ENCODE assay signal across 1 cellular context in genomic region chr3:160399347-160400047, GRCh38.
A peak's percentile ranks its signal among the peaks of the same experiment; 100 is the strongest.
TF ChIP-seq lines count a peak whose summit lies in the region.

Gene SMC4 (plus strand): TSS chr3:160399650. CDS start chr3:160400827, 1,177 bp downstream.

TF ChIP-seq in HepG2, 621 proteins besides CTCF, POLR2A, EP300 and RAD21 (continued from another document and continues in another):
- TF ChIP-seq ZNF318 (CRISPR knock-in tag; IDR thresholded peaks at IDR 0.05): no peak
- no peak for TF ChIP-seq ARNTL (CRISPR knock-in tag; IDR thresholded peaks at IDR 0.05)
- no peak for TF ChIP-seq ZNF34 (CRISPR knock-in tag; IDR thresholded peaks at IDR 0.05; ENCODE audit: borderline replicate concordance)
- TF ChIP-seq EZH2 (conservative IDR thresholded peaks at IDR 0.05; ENCODE audit: low read depth, low read length): no peak
- TF ChIP-seq HOXA7 (CRISPR knock-in tag; IDR thresholded peaks at IDR 0.05): no peak
- no peak for TF ChIP-seq SP5 (CRISPR knock-in tag; IDR thresholded peaks at IDR 0.05; ENCODE audit: borderline replicate concordance, low read depth)
- TF ChIP-seq, protein P1, sequence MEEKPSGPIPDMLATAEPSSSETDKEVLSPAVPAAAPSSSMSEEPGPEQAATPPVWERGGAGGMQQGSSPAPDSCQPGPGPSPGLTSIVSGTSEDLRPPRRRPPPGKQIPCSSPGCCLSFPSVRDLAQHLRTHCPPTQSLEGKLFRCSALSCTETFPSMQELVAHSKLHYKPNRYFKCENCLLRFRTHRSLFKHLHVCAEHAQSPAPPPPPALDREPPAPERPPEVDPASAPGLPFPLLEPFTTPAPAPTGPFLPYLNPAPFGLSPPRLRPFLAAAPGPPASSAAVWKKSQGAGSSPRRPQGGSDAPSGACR (CRISPR knock-in tag; IDR thresholded peaks at IDR 0.05): no peak
- TF ChIP-seq ZNF703 (CRISPR knock-in tag; IDR thresholded peaks at IDR 0.05; ENCODE audit: borderline replicate concordance): no peak
- TF ChIP-seq ZNF878 (CRISPR knock-in tag; IDR thresholded peaks at IDR 0.05): peak; percentile 90
- TF ChIP-seq, protein P2, sequence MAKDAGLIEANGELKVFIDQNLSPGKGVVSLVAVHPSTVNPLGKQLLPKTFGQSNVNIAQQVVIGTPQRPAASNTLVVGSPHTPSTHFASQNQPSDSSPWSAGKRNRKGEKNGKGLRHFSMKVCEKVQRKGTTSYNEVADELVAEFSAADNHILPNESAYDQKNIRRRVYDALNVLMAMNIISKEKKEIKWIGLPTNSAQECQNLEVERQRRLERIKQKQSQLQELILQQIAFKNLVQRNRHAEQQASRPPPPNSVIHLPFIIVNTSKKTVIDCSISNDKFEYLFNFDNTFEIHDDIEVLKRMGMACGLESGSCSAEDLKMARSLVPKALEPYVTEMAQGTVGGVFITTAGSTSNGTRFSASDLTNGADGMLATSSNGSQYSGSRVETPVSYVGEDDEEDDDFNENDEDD (CRISPR knock-in tag; IDR thresholded peaks at IDR 0.05; ENCODE audit: borderline replicate concordance): peak; percentile 96
- TF ChIP-seq ZNF629 (CRISPR knock-in tag; conservative IDR thresholded peaks at IDR 0.05): no peak
- no peak for TF ChIP-seq ZNF672 (CRISPR knock-in tag; IDR thresholded peaks at IDR 0.05)
- TF ChIP-seq HMG20A (CRISPR knock-in tag; IDR thresholded peaks at IDR 0.05; ENCODE audit: borderline replicate concordance): no peak
- no peak for TF ChIP-seq EED (CRISPR knock-in tag; IDR thresholded peaks at IDR 0.05)
- TF ChIP-seq, protein P3, sequence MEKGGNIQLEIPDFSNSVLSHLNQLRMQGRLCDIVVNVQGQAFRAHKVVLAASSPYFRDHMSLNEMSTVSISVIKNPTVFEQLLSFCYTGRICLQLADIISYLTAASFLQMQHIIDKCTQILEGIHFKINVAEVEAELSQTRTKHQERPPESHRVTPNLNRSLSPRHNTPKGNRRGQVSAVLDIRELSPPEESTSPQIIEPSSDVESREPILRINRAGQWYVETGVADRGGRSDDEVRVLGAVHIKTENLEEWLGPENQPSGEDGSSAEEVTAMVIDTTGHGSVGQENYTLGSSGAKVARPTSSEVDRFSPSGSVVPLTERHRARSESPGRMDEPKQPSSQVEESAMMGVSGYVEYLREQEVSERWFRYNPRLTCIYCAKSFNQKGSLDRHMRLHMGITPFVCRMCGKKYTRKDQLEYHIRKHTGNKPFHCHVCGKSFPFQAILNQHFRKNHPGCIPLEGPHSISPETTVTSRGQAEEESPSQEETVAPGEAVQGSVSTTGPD (CRISPR knock-in tag; IDR thresholded peaks at IDR 0.05): no peak
- no peak for TF ChIP-seq PHF5A (CRISPR knock-in tag; IDR thresholded peaks at IDR 0.05; ENCODE audit: low read depth, unreplicated experiment)
- TF ChIP-seq, protein P4, sequence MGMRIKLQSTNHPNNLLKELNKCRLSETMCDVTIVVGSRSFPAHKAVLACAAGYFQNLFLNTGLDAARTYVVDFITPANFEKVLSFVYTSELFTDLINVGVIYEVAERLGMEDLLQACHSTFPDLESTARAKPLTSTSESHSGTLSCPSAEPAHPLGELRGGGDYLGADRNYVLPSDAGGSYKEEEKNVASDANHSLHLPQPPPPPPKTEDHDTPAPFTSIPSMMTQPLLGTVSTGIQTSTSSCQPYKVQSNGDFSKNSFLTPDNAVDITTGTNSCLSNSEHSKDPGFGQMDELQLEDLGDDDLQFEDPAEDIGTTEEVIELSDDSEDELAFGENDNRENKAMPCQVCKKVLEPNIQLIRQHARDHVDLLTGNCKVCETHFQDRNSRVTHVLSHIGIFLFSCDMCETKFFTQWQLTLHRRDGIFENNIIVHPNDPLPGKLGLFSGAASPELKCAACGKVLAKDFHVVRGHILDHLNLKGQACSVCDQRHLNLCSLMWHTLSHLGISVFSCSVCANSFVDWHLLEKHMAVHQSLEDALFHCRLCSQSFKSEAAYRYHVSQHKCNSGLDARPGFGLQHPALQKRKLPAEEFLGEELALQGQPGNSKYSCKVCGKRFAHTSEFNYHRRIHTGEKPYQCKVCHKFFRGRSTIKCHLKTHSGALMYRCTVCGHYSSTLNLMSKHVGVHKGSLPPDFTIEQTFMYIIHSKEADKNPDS (CRISPR knock-in tag; IDR thresholded peaks at IDR 0.05): no peak
- no peak for TF ChIP-seq SATB2 (CRISPR knock-in tag; IDR thresholded peaks at IDR 0.05)
- peak; percentile 81 for TF ChIP-seq ZMYM4 (CRISPR knock-in tag; IDR thresholded peaks at IDR 0.05)
- TF ChIP-seq, protein P5, sequence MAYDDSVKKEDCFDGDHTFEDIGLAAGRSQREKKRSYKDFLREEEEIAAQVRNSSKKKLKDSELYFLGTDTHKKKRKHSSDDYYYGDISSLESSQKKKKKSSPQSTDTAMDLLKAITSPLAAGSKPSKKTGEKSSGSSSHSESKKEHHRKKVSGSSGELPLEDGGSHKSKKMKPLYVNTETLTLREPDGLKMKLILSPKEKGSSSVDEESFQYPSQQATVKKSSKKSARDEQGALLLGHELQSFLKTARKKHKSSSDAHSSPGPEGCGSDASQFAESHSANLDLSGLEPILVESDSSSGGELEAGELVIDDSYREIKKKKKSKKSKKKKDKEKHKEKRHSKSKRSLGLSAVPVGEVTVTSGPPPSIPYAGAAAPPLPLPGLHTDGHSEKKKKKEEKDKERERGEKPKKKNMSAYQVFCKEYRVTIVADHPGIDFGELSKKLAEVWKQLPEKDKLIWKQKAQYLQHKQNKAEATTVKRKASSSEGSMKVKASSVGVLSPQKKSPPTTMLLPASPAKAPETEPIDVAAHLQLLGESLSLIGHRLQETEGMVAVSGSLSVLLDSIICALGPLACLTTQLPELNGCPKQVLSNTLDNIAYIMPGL (CRISPR knock-in tag; IDR thresholded peaks at IDR 0.05; ENCODE audit: borderline replicate concordance in 1 of 2, low read depth in 1 of 2): no peak
- TF ChIP-seq ZFAT (CRISPR knock-in tag; conservative IDR thresholded peaks at IDR 0.05): no peak
- TF ChIP-seq CHCHD3 (CRISPR knock-in tag; IDR thresholded peaks at IDR 0.05): 0 out of 2 replicates have a peak, but pooled peaks have one; percentile 75
- no peak for TF ChIP-seq ZBTB7A (CRISPR knock-in tag; IDR thresholded peaks at IDR 0.05)
- no peak for TF ChIP-seq ZNF615 (CRISPR knock-in tag; IDR thresholded peaks at IDR 0.05; ENCODE audit: borderline replicate concordance)
- TF ChIP-seq MIXL1 (CRISPR knock-in tag; IDR thresholded peaks at IDR 0.05): peak; percentile 71
- no peak for TF ChIP-seq ETV6 (CRISPR knock-in tag; conservative IDR thresholded peaks at IDR 0.05)
- TF ChIP-seq BHLHE40 (IDR thresholded peaks at IDR 0.05; ENCODE audit: low read length): no peak
- TF ChIP-seq, protein P6, sequence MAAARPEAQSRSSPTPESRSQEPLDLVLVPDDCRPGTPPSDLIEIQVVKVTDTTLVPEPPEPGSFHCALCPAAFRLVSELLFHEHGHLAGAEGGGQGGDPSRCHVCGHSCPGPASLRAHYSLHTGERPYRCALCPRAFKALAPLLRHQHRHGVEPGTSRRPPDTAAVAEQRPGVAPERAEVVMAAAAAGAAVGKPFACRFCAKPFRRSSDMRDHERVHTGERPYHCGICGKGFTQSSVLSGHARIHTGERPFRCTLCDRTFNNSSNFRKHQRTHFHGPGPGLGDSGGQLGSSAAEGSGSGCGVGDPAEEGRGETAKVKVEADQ (CRISPR knock-in tag; IDR thresholded peaks at IDR 0.05; ENCODE audit: borderline replicate concordance): no peak
- TF ChIP-seq ZBTB38 (CRISPR knock-in tag; IDR thresholded peaks at IDR 0.05): no peak
- no peak for TF ChIP-seq HOXA9 (CRISPR knock-in tag; IDR thresholded peaks at IDR 0.05; ENCODE audit: borderline replicate concordance)
- TF ChIP-seq NBN (conservative IDR thresholded peaks at IDR 0.05): no peak
- peak; percentile 79 for TF ChIP-seq ARID3A (IDR thresholded peaks at IDR 0.05; ENCODE audit: low read depth, low read length)
- TF ChIP-seq KLF12 (CRISPR knock-in tag; IDR thresholded peaks at IDR 0.05; ENCODE audit: borderline replicate concordance): 0 out of 2 replicates have a peak, but pooled peaks have one; percentile 11
- TF ChIP-seq IRF1 (CRISPR knock-in tag; IDR thresholded peaks at IDR 0.05; ENCODE audit: low read depth): no peak
- TF ChIP-seq HCFC1 (IDR thresholded peaks at IDR 0.05; ENCODE audit: low read depth, low read length): no peak; the same call in 1 of the 2 replicates
- TF ChIP-seq MATR3 (CRISPR knock-in tag; IDR thresholded peaks at IDR 0.05): no peak
- TF ChIP-seq SOX13 (IDR thresholded peaks at IDR 0.05): no peak
- no peak for TF ChIP-seq SOX13 (CRISPR knock-in tag; conservative IDR thresholded peaks at IDR 0.05 in 1 of 2, IDR thresholded peaks at IDR 0.05 in 1 of 2)
- TF ChIP-seq SP2 (CRISPR knock-in tag; IDR thresholded peaks at IDR 0.05): no peak
- no peak for TF ChIP-seq MNT (IDR thresholded peaks at IDR 0.05)
- TF ChIP-seq NFE2L1 (CRISPR knock-in tag; IDR thresholded peaks at IDR 0.05; ENCODE audit: borderline replicate concordance): no peak
